Comparison of ENCODE assay signal across 1 cellular context in the genomic region with DNA sequence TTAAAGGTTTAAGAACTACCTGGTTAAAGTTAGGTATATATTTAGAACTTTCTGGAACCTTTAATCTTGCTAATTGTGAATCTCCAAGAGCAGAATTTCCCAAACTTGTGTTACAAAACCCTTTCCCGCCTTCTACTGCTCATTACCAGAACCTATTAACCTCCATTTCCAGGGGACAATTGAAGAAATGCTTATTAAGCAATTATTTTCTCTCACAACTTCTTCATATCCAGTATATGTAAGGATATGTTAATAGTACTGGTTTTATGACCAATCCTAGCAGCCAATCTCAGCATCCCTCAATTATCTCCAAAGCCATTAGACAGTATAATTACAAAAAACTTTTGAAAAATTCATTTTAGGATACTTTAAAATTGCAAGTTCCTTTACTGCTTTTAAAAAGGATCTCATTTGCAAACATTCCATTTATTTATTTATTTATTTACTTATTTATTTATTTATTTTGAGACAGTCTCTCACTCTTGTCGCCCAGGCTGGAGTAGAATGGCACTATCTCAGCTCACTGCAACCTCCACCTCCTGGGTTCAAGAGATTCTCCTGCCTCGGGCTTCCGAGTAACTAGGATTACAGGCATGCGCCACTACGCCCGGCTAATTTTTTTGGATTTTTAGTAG.
TF ChIP-seq lines count a peak whose summit lies in the region.

No MANE protein-coding gene starts in this region.

TF ChIP-seq in HEK293, 187 proteins besides CTCF, POLR2A, EP300 and RAD21 (continued from another document and continues in another):
- TF ChIP-seq, protein P1, sequence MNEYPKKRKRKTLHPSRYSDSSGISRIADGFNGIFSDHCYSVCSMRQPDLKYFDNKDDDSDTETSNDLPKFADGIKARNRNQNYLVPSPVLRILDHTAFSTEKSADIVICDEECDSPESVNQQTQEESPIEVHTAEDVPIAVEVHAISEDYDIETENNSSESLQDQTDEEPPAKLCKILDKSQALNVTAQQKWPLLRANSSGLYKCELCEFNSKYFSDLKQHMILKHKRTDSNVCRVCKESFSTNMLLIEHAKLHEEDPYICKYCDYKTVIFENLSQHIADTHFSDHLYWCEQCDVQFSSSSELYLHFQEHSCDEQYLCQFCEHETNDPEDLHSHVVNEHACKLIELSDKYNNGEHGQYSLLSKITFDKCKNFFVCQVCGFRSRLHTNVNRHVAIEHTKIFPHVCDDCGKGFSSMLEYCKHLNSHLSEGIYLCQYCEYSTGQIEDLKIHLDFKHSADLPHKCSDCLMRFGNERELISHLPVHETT (tag by site-specific recombination; IDR thresholded peaks at IDR 0.05), result no peak
- TF ChIP-seq, protein P2, sequence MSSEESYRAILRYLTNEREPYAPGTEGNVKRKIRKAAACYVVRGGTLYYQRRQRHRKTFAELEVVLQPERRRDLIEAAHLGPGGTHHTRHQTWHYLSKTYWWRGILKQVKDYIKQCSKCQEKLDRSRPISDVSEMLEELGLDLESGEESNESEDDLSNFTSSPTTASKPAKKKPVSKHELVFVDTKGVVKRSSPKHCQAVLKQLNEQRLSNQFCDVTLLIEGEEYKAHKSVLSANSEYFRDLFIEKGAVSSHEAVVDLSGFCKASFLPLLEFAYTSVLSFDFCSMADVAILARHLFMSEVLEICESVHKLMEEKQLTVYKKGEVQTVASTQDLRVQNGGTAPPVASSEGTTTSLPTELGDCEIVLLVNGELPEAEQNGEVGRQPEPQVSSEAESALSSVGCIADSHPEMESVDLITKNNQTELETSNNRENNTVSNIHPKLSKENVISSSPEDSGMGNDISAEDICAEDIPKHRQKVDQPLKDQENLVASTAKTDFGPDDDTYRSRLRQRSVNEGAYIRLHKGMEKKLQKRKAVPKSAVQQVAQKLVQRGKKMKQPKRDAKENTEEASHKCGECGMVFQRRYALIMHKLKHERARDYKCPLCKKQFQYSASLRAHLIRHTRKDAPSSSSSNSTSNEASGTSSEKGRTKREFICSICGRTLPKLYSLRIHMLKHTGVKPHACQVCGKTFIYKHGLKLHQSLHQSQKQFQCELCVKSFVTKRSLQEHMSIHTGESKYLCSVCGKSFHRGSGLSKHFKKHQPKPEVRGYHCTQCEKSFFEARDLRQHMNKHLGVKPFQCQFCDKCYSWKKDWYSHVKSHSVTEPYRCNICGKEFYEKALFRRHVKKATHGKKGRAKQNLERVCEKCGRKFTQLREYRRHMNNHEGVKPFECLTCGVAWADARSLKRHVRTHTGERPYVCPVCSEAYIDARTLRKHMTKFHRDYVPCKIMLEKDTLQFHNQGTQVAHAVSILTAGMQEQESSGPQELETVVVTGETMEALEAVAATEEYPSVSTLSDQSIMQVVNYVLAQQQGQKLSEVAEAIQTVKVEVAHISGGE (tag by site-specific recombination; conservative IDR thresholded peaks at IDR 0.05; ENCODE audit: low read depth), result peak; percentile 63
- TF ChIP-seq BCL11A (tag by site-specific recombination; IDR thresholded peaks at IDR 0.05; ENCODE audit: low read depth) (no peak), MZF1 (tag by site-specific recombination; IDR thresholded peaks at IDR 0.05; ENCODE audit: borderline replicate concordance) (no peak), ZNF19 (tag by site-specific recombination; IDR thresholded peaks at IDR 0.05; ENCODE audit: low read depth) (0 out of 2 replicates have a peak, but pooled peaks have one; percentile 34), ZNF16 (tag by site-specific recombination; IDR thresholded peaks at IDR 0.05; ENCODE audit: low read depth) (no peak), ZNF239 (tag by site-specific recombination; IDR thresholded peaks at IDR 0.05) (no peak), ZFHX2 (tag by site-specific recombination; conservative IDR thresholded peaks at IDR 0.05) (no peak), ZNF302 (tag by site-specific recombination; IDR thresholded peaks at IDR 0.05; ENCODE audit: low read depth) (no peak), ZBTB17 (tag by site-specific recombination; IDR thresholded peaks at IDR 0.05) (no peak), GLIS1 (tag by site-specific recombination; IDR thresholded peaks at IDR 0.05) (no peak), EGR2 (tag by site-specific recombination; IDR thresholded peaks at IDR 0.05; ENCODE audit: low read depth) (no peak), ZNF37A (tag by site-specific recombination; IDR thresholded peaks at IDR 0.05) (no peak), ZNF600 (tag by site-specific recombination; IDR thresholded peaks at IDR 0.05) (no peak), ZNF521 (tag by site-specific recombination; IDR thresholded peaks at IDR 0.05) (no peak), WT1 (tag by site-specific recombination; IDR thresholded peaks at IDR 0.05) (no peak), ZBTB20 (tag by site-specific recombination; IDR thresholded peaks at IDR 0.05) (no peak), ZNF544 (tag by site-specific recombination; IDR thresholded peaks at IDR 0.05) (no peak), ZNF184 (tag by site-specific recombination; IDR thresholded peaks at IDR 0.05) (no peak), SP2 (tag by site-specific recombination; IDR thresholded peaks at IDR 0.05) (no peak), GLI4 (tag by site-specific recombination; IDR thresholded peaks at IDR 0.05) (no peak), ZNF843 (tag by site-specific recombination; IDR thresholded peaks at IDR 0.05) (no peak), ZIC2 (tag by site-specific recombination; IDR thresholded peaks at IDR 0.05) (no peak), ZNF776 (tag by site-specific recombination; IDR thresholded peaks at IDR 0.05; ENCODE audit: borderline replicate concordance) (no peak), ZNF530 (tag by site-specific recombination; IDR thresholded peaks at IDR 0.05; ENCODE audit: low read depth) (no peak), ZNF830 (tag by site-specific recombination; IDR thresholded peaks at IDR 0.05; ENCODE audit: low read depth) (no peak), ZNF529 (tag by site-specific recombination; IDR thresholded peaks at IDR 0.05; ENCODE audit: insufficient replicate concordance) (no peak), ZNF174 (tag by site-specific recombination; IDR thresholded peaks at IDR 0.05) (no peak), ZNF596 (tag by site-specific recombination; IDR thresholded peaks at IDR 0.05) (no peak), ZNF785 (tag by site-specific recombination; IDR thresholded peaks at IDR 0.05) (no peak), GFI1B (tag by site-specific recombination; IDR thresholded peaks at IDR 0.05) (no peak), ZEB2 (tag by site-specific recombination; IDR thresholded peaks at IDR 0.05) (no peak), ZNF670 (tag by site-specific recombination; IDR thresholded peaks at IDR 0.05; ENCODE audit: low read depth) (no peak), ZNF10 (tag by site-specific recombination; IDR thresholded peaks at IDR 0.05) (no peak), ZNF248 (tag by site-specific recombination; IDR thresholded peaks at IDR 0.05) (no peak), ZNF76 (tag by site-specific recombination; IDR thresholded peaks at IDR 0.05; ENCODE audit: borderline replicate concordance, low read depth) (no peak), ZXDB (tag by site-specific recombination; IDR thresholded peaks at IDR 0.05) (0 out of 2 replicates have a peak, but pooled peaks have one; percentile 32), ZNF621 (tag by site-specific recombination; IDR thresholded peaks at IDR 0.05) (no peak), ZNF626 (tag by site-specific recombination; IDR thresholded peaks at IDR 0.05) (no peak), ZNF426 (tag by site-specific recombination; IDR thresholded peaks at IDR 0.05) (peak; percentile 61), ZNF433 (tag by site-specific recombination; IDR thresholded peaks at IDR 0.05; ENCODE audit: low read depth) (peak; percentile 82), ZNF274 (IDR thresholded peaks at IDR 0.05; ENCODE audit: low read length) (no peak), ZNF274 (tag by site-specific recombination; IDR thresholded peaks at IDR 0.05; ENCODE audit: borderline replicate concordance) (no peak), ZNF664 (tag by site-specific recombination; IDR thresholded peaks at IDR 0.05) (peak; percentile 43; the same call in 1 of the 2 replicates), ZNF132 (tag by site-specific recombination; IDR thresholded peaks at IDR 0.05; ENCODE audit: borderline replicate concordance) (no peak), ZNF416 (tag by site-specific recombination; IDR thresholded peaks at IDR 0.05) (no peak), SALL2 (tag by site-specific recombination; IDR thresholded peaks at IDR 0.05; ENCODE audit: borderline replicate concordance) (no peak), ZNF48 (tag by site-specific recombination; IDR thresholded peaks at IDR 0.05) (no peak), ZNF211 (tag by site-specific recombination; IDR thresholded peaks at IDR 0.05; ENCODE audit: low read depth) (no peak), FEZF1 (tag by site-specific recombination; IDR thresholded peaks at IDR 0.05) (no peak), ZNF654 (tag by site-specific recombination; IDR thresholded peaks at IDR 0.05; ENCODE audit: low read depth) (0 out of 2 replicates have a peak, but pooled peaks have one; percentile 16), ZNF157 (tag by site-specific recombination; IDR thresholded peaks at IDR 0.05) (no peak), SP7 (tag by site-specific recombination; IDR thresholded peaks at IDR 0.05) (no peak)
- TF ChIP-seq, protein P3, sequence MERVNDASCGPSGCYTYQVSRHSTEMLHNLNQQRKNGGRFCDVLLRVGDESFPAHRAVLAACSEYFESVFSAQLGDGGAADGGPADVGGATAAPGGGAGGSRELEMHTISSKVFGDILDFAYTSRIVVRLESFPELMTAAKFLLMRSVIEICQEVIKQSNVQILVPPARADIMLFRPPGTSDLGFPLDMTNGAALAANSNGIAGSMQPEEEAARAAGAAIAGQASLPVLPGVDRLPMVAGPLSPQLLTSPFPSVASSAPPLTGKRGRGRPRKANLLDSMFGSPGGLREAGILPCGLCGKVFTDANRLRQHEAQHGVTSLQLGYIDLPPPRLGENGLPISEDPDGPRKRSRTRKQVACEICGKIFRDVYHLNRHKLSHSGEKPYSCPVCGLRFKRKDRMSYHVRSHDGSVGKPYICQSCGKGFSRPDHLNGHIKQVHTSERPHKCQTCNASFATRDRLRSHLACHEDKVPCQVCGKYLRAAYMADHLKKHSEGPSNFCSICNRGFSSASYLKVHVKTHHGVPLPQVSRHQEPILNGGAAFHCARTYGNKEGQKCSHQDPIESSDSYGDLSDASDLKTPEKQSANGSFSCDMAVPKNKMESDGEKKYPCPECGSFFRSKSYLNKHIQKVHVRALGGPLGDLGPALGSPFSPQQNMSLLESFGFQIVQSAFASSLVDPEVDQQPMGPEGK (tag by site-specific recombination; IDR thresholded peaks at IDR 0.05), result no peak
- TF ChIP-seq, protein P4, sequence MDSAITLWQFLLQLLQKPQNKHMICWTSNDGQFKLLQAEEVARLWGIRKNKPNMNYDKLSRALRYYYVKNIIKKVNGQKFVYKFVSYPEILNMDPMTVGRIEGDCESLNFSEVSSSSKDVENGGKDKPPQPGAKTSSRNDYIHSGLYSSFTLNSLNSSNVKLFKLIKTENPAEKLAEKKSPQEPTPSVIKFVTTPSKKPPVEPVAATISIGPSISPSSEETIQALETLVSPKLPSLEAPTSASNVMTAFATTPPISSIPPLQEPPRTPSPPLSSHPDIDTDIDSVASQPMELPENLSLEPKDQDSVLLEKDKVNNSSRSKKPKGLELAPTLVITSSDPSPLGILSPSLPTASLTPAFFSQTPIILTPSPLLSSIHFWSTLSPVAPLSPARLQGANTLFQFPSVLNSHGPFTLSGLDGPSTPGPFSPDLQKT (IDR thresholded peaks at IDR 0.05; ENCODE audit: borderline replicate concordance, low read depth, low read length), result no peak
- TF ChIP-seq, protein P5, sequence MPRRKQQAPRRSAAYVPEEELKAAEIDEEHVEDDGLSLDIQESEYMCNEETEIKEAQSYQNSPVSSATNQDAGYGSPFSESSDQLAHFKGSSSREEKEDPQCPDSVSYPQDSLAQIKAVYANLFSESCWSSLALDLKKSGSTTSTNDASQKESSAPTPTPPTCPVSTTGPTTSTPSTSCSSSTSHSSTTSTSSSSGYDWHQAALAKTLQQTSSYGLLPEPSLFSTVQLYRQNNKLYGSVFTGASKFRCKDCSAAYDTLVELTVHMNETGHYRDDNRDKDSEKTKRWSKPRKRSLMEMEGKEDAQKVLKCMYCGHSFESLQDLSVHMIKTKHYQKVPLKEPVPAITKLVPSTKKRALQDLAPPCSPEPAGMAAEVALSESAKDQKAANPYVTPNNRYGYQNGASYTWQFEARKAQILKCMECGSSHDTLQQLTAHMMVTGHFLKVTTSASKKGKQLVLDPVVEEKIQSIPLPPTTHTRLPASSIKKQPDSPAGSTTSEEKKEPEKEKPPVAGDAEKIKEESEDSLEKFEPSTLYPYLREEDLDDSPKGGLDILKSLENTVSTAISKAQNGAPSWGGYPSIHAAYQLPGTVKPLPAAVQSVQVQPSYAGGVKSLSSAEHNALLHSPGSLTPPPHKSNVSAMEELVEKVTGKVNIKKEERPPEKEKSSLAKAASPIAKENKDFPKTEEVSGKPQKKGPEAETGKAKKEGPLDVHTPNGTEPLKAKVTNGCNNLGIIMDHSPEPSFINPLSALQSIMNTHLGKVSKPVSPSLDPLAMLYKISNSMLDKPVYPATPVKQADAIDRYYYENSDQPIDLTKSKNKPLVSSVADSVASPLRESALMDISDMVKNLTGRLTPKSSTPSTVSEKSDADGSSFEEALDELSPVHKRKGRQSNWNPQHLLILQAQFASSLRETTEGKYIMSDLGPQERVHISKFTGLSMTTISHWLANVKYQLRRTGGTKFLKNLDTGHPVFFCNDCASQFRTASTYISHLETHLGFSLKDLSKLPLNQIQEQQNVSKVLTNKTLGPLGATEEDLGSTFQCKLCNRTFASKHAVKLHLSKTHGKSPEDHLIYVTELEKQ (tag by site-specific recombination; IDR thresholded peaks at IDR 0.05; ENCODE audit: borderline replicate concordance), result no peak
- TF ChIP-seq, protein P6, sequence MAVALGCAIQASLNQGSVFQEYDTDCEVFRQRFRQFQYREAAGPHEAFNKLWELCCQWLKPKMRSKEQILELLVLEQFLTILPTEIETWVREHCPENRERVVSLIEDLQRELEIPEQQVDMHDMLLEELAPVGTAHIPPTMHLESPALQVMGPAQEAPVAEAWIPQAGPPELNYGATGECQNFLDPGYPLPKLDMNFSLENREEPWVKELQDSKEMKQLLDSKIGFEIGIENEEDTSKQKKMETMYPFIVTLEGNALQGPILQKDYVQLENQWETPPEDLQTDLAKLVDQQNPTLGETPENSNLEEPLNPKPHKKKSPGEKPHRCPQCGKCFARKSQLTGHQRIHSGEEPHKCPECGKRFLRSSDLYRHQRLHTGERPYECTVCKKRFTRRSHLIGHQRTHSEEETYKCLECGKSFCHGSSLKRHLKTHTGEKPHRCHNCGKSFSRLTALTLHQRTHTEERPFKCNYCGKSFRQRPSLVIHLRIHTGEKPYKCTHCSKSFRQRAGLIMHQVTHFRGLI (tag by site-specific recombination; IDR thresholded peaks at IDR 0.05), result no peak
- TF ChIP-seq, protein P7, sequence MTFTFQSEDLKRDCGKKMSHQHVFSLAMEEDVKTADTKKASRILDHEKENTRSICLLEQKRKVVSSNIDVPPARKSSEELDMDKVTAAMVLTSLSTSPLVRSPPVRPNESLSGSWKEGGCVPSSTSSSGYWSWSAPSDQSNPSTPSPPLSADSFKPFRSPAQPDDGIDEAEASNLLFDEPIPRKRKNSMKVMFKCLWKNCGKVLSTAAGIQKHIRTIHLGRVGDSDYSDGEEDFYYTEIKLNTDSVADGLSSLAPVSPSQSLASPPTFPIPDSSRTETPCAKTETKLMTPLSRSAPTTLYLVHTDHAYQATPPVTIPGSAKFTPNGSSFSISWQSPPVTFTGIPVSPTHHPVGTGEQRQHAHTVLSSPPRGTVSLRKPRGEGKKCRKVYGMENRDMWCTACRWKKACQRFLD (tag by site-specific recombination; IDR thresholded peaks at IDR 0.05), result no peak
